In genomic region chr2:172427990-172428840, GRCh38 we compare ENCODE assay signal across 8 cellular contexts. TPM values are rescaled to one million over a fixed set of nuclear protein-coding genes. Genes with fewer than 3 reads are reported as not detected.
DNase-seq lines count a peak whose midpoint lies in the region; ATAC-seq and TF ChIP-seq lines count a peak whose summit lies in the region.

No MANE protein-coding gene starts in this region.

- H3K9me3 ChIP-seq in heart right ventricle (no peaks in the 10 kb centered on the region), psoas muscle (no peaks in the 10 kb centered on the region)

- peak; percentile 5 to 45 (median 28) for DNase-seq in activated CD4-positive, CD25-positive, alpha-beta regulatory T cell (lab: John Stamatoyannopoulos, UW)
- no peak for DNase-seq in activated CD4-positive, CD25-positive, alpha-beta regulatory T cell treated with anti-CD3 and anti-CD28 coated beads, Interleukin-2, amount 50 U/mL, for 72 hours
- peak; percentile 34 for DNase-seq in RWPE1 (ENCODE audit: low spot score)
- DNase-seq in activated naive CD4-positive, alpha-beta T cell treated with anti-CD3 and anti-CD28 coated beads, Interleukin-2, amount 50 U/mL, for 72 hours (ENCODE audit: low spot score in 2 of 2) = peak in 1 of 2 donors; percentile 45
- peak; percentile 38 to 51 for DNase-seq in heart right ventricle
- DNase-seq in psoas muscle = peak; percentile 26 to 60
- DNase-seq in posterior vena cava (ENCODE audit: low spot score) = no peak
- DNase-seq in SKM-1 treated with dmso at 0.1 percent for 144 hours (lab: John Stamatoyannopoulos, UW; ENCODE audit: unreplicated experiment) = no peak

- H3K36me3 ChIP-seq in heart right ventricle = no peaks in the 10 kb centered on the region
- no peaks in the 10 kb centered on the region for H3K36me3 ChIP-seq in psoas muscle (ENCODE audit: insufficient read depth in 1 of 2, low read depth in 1 of 2)

- TF ChIP-seq CTCF in RWPE1 (conservative IDR thresholded peaks at IDR 0.05; ENCODE audit: low read depth) = no peak
- TF ChIP-seq CTCF in heart right ventricle (IDR thresholded peaks at IDR 0.05) = peak in 3 of 9 donors; percentile 20 to 46 (median 31)
- TF ChIP-seq CTCF in psoas muscle (IDR thresholded peaks at IDR 0.05) = no peak

- peak; percentile 48 to 51 for ATAC-seq in activated naive CD4-positive, alpha-beta T cell treated with anti-CD3 and anti-CD28 coated beads, Interleukin-2, amount 50 U/mL, for 72 hours
- peak; percentile 56 to 82 (median 74) for ATAC-seq in heart right ventricle
- ATAC-seq in psoas muscle = peak; percentile 71 to 81 (median 72)

- H3K27ac Mint-ChIP-seq in activated naive CD4-positive, alpha-beta T cell treated with anti-CD3 and anti-CD28 coated beads, Interleukin-2, amount 50 U/mL, for 72 hours = peak overlapping the region; percentile 40 to 85

- peaks cover 5 to 59% (median 27%) of the 10 kb centered on the region in 9 donors for H3K4me1 ChIP-seq in heart right ventricle
- H3K4me1 ChIP-seq in psoas muscle = peaks cover 26% of the 10 kb centered on the region

- H3K4me3 ChIP-seq in heart right ventricle = peak overlapping the region; percentile 60 to 94 (median 80)
- H3K4me3 ChIP-seq in psoas muscle = peak overlapping the region; percentile 94

- intact Hi-C loops in heart right ventricle (cut with DNase I) = loop anchor here in 6 of 10 donors (2.0 to 5.0 kb wide), 4 partner anchors 31 to 37 kb away; no protein-coding TSS in a partner anchor
- intact Hi-C loops in psoas muscle (cut with DNase I) = loop anchor here (2.0 to 5.0 kb wide), 3 partner anchors 34 to 76 kb away; no protein-coding TSS in a partner anchor
- intact Hi-C loops in posterior vena cava (cut with DNase I) = no loop called here

- WGBS in heart right ventricle, 2 donors = 2 to 3% methylated on average over 57 to 63 of the region's 63 CpGs
- WGBS in psoas muscle, 3 donors = 1 to 4% (median 1%) methylated on average over 42 to 63 of the region's 63 CpGs

- POLR2A ChIA-PET in RWPE1 (lab: Yijun Ruan, JAX; ENCODE audit: low non-redundant PET) = interaction anchor here (0.6 to 1.3 kb wide), 4 partner anchors 17 to 256 kb away, joined by 3 to 12 read pairs (median 6); no protein-coding TSS in a partner anchor

- CTCF ChIA-PET in RWPE1 (lab: Yijun Ruan, JAX) = interaction anchor here (0.6 to 3.6 kb wide), 6 partner anchors 24 to 981 kb away, joined by 3 to 24 read pairs (median 4); no protein-coding TSS in a partner anchor

- no peaks in the 10 kb centered on the region for H3K36me3 Mint-ChIP-seq in activated naive CD4-positive, alpha-beta T cell treated with anti-CD3 and anti-CD28 coated beads, Interleukin-2, amount 50 U/mL, for 72 hours

- H3K27ac ChIP-seq in RWPE1 (peak overlapping the region; percentile 94), heart right ventricle (peak overlapping the region; percentile 64 to 97 (median 94)), psoas muscle (peak overlapping the region; percentile 86)

- H3K9me3 Mint-ChIP-seq in activated naive CD4-positive, alpha-beta T cell treated with anti-CD3 and anti-CD28 coated beads, Interleukin-2, amount 50 U/mL, for 72 hours = no peaks in the 10 kb centered on the region

- peaks cover 0 to 39% (median 0%) of the 10 kb centered on the region in 7 donors for H3K27me3 ChIP-seq in heart right ventricle
- H3K27me3 ChIP-seq in psoas muscle (ENCODE audit: insufficient read depth in 3 of 3, low read length in 2 of 3) = no peaks in the 10 kb centered on the region

RNA-seq across cellular contexts. Expression of gene ITGA6, which starts 0.8 kb away (rescaled TPM):
- 1 to 10 TPM; 3.4 to 5.0 TPM for total RNA-seq in activated naive CD4-positive, alpha-beta T cell treated with anti-CD3 and anti-CD28 coated beads, Interleukin-2, amount 50 U/mL, for 72 hours
- 10 to 100 TPM; 36.0 to 68.3 (median 46.8) TPM for total RNA-seq in heart right ventricle
- 10 to 100 TPM; 22.1 to 23.9 TPM for polyA plus RNA-seq in heart right ventricle
- total RNA-seq in psoas muscle = 10 to 100 TPM; 25.9 to 46.5 (median 43.8) TPM
- polyA plus RNA-seq in psoas muscle = 10 to 100 TPM; 16.4 to 22.3 (median 20.9) TPM
- total RNA-seq in posterior vena cava = 10 to 100 TPM; 38.0 to 47.1 TPM

Comparison
In these comparisons a context has a peak if more than half of its experiments do, and no peak if none do; other contexts are left out.
1. DNase-seq: peak in activated CD4-positive, CD25-positive, alpha-beta regulatory T cell (4 of 4), RWPE1 (single experiment), heart right ventricle (2 of 2) and psoas muscle (2 of 2); none in activated CD4-positive, CD25-positive, alpha-beta regulatory T cell treated with anti-CD3 and anti-CD28 coated beads, Interleukin-2, amount 50 U/mL, for 72 hours (single experiment), posterior vena cava (single experiment) and SKM-1 treated with dmso at 0.1 percent for 144 hours (single experiment).
2. RNA of gene ITGA6, which starts 0.8 kb away (total RNA-seq): 36.0 to 68.3 TPM in heart right ventricle, 38.0 to 47.1 TPM in posterior vena cava and 25.9 to 46.5 TPM in psoas muscle; 3.4 to 5.0 TPM in activated naive CD4-positive, alpha-beta T cell treated with anti-CD3 and anti-CD28 coated beads, Interleukin-2, amount 50 U/mL, for 72 hours; every median in the first group is over 4 times any median in the second.
3. intact Hi-C loops: an anchor here in heart right ventricle (2.0 to 5.0 kb wide) and psoas muscle (2.0 to 5.0 kb wide); none called in posterior vena cava.
4. Peak in every context shown above with its lines, with median percentiles within 50 percentile points of each other: H3K27ac ChIP-seq and ATAC-seq.